ENCODE assay signal across 11 cellular contexts in the genomic region with DNA sequence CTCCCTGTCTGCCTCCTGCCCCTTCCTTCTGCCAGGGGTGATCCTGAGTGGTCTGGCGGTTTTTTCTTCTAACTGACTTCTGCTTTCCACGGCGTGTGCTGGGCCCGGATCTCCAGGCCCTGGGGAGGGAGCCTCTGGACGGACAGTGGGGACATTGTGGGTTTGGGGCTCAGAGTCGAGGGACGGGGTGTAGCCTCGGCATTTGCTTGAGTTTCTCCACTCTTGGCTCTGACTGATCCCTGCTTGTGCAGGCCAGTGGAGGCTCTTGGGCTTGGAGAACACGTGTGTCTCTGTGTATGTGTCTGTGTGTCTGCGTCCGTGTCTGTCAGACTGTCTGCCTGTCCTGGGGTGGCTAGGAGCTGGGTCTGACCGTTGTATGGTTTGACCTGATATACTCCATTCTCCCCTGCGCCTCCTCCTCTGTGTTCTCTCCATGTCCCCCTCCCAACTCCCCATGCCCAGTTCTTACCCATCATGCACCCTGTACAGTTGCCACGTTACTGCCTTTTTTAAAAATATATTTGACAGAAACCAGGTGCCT. TPM values are rescaled to one million over a fixed set of nuclear protein-coding genes. Genes with fewer than 3 reads are reported as not detected.
DNase-seq lines count a peak whose midpoint lies in the region; ATAC-seq and TF ChIP-seq lines count a peak whose summit lies in the region.
"Had no signal": no experiment of that assay in that cellular context is flagged by ENCODE, and none has a peak within 500 bp of the region (broad histone marks: within the 10 kb centered on the region; RNA-seq: fewer than 3 reads in every experiment).

No MANE protein-coding gene starts in this region.

- H3K27me3 ChIP-seq in dorsolateral prefrontal cortex (no peaks in the 10 kb centered on the region), muscle layer of colon (ENCODE audit: control insufficient read depth in 1 of 2, insufficient read depth in 2 of 2, low read length in 2 of 2) (no peaks in the 10 kb centered on the region), tibial artery (no peaks in the 10 kb centered on the region)

- intact Hi-C loops in dorsolateral prefrontal cortex (cut with DNase I) (loop anchor here (1.0 to 10.0 kb wide), 3 partner anchors 61 to 139 kb away; no protein-coding TSS in a partner anchor), tibial artery (cut with DNase I; ENCODE audit: low total_unique reads) (loop anchor here (5.0 kb wide), 1 partner anchor 61 kb away; no protein-coding TSS in a partner anchor)

- H3K9me3 Mint-ChIP-seq in T-helper 2 cell treated with Interferon-gamma antibody and Interleukin-4, amounts not matched to agents 5 μg/mL and 100 μg/mL, for 36 hours, result no peaks in the 10 kb centered on the region

- peak overlapping the region; percentile 27 for H3K27ac Mint-ChIP-seq in T-helper 2 cell treated with Interferon-gamma antibody and Interleukin-4, amounts not matched to agents 5 μg/mL and 100 μg/mL, for 36 hours

- ATAC-seq in GM18505 (IDR thresholded peaks at IDR 0.05; ENCODE audit: unreplicated experiment), result no peak

- no peak for TF ChIP-seq POLR2A in GM18505 (IDR thresholded peaks at IDR 0.05; ENCODE audit: borderline replicate concordance, extremely low read depth, insufficient read depth, insufficient read length)

- peak overlapping the region in 6 of 59 donors; percentile 3 to 38 (median 18) for H3K4me3 ChIP-seq in dorsolateral prefrontal cortex
- H3K4me3 ChIP-seq in muscle layer of colon (ENCODE audit: low read depth in 1 of 2, low read length in 2 of 2), result no peak overlapping the region
- H3K4me3 ChIP-seq in tibial artery, result no peak overlapping the region

- H3K9me3 ChIP-seq in muscle layer of colon (ENCODE audit: low read length) (no peaks in the 10 kb centered on the region), tibial artery (no peaks in the 10 kb centered on the region)

- no peaks in the 10 kb centered on the region for H3K27me3 Mint-ChIP-seq in T-helper 2 cell treated with Interferon-gamma antibody and Interleukin-4, amounts not matched to agents 5 μg/mL and 100 μg/mL, for 36 hours (ENCODE audit: low read depth)

- H3K36me3 ChIP-seq in muscle layer of colon (ENCODE audit: insufficient read depth, low read length), result peaks cover 57% of the 10 kb centered on the region
- H3K36me3 ChIP-seq in tibial artery, result peaks cover 39 to 48% (median 45%) of the 10 kb centered on the region in 3 donors

- peaks cover 14% of the 10 kb centered on the region for H3K36me3 Mint-ChIP-seq in T-helper 2 cell treated with Interferon-gamma antibody and Interleukin-4, amounts not matched to agents 5 μg/mL and 100 μg/mL, for 36 hours (ENCODE audit: low read depth)

- H3K4me3 Mint-ChIP-seq in T-helper 2 cell treated with Interferon-gamma antibody and Interleukin-4, amounts not matched to agents 5 μg/mL and 100 μg/mL, for 36 hours, result no peak overlapping the region

- peaks cover 10% of the 10 kb centered on the region for H3K4me1 Mint-ChIP-seq in T-helper 2 cell treated with Interferon-gamma antibody and Interleukin-4, amounts not matched to agents 5 μg/mL and 100 μg/mL, for 36 hours (ENCODE audit: low read depth)

- TF ChIP-seq CTCF in dorsolateral prefrontal cortex (IDR thresholded peaks at IDR 0.05 in 54 of 56, conservative IDR thresholded peaks at IDR 0.05 in 2 of 56; ENCODE audit: low read depth in 1 of 56, partially characterized antibody in 56 of 56), result no peak
- no peak for TF ChIP-seq CTCF in tibial artery (IDR thresholded peaks at IDR 0.05)

- peak overlapping the region; percentile 24 for H3K9ac ChIP-seq in muscle layer of colon (ENCODE audit: low read length)

- H3K4me1 ChIP-seq in muscle layer of colon (ENCODE audit: insufficient read depth, low read length) (peaks cover 88% of the 10 kb centered on the region), tibial artery (peaks cover 0 to 73% (median 51%) of the 10 kb centered on the region in 4 donors)

- no peak for DNase-seq in T-helper 2 cell treated with Interferon-gamma antibody and Interleukin-4, amounts not matched to agents 5 μg/mL and 100 μg/mL, for 36 hours (ENCODE audit: low spot score)
- DNase-seq in T-helper 2 cell, result no peak
- peak in 3 of 10 donors; percentile 18 to 43 (median 39) for DNase-seq in dorsolateral prefrontal cortex
- DNase-seq in tibial artery, result no peak
- DNase-seq in superior temporal gyrus (ENCODE audit: extremely low spot score), result no peak
- DNase-seq in NCI-H2029 treated with DMSO at 0.1 percent for 48 hours (lab: John Stamatoyannopoulos, UW), result no peak
- DNase-seq: NCI-H187 had no signal

- H3K27ac ChIP-seq in dorsolateral prefrontal cortex (peak overlapping the region; percentile 7 to 90 (median 83)), muscle layer of colon (ENCODE audit: low read depth, low read length) (peak overlapping the region; percentile 72), tibial artery (peak overlapping the region; percentile 84 to 94)

RNA-seq across cellular contexts. Expression of gene SLC29A1, which starts 10.2 kb away (rescaled TPM):
- 10 to 100 TPM; 22.4 to 79.8 (median 47.2) TPM for total RNA-seq in dorsolateral prefrontal cortex

RNA-seq across cellular contexts. Expression of gene HSP90AB1, which starts 13.3 kb away (rescaled TPM):
- total RNA-seq in dorsolateral prefrontal cortex, result 1,000 to 10,000 TPM in 53 of 120 experiments, 100 to 1,000 TPM in 67; 482 to 1,543 (median 963) TPM

RNA-seq across cellular contexts. Expression of gene MYMX, which starts 16.9 kb away (rescaled TPM):
- not detected for total RNA-seq in dorsolateral prefrontal cortex
- total RNA-seq: A172; activated CD8-positive, alpha-beta memory T cell treated with anti-CD3 and anti-CD28 coated beads for 36 hours had no signal

RNA-seq across cellular contexts. Expression of gene SLC35B2, which starts 23.7 kb away (rescaled TPM):
- total RNA-seq in dorsolateral prefrontal cortex, result 10 to 100 TPM in 119 of 120 experiments, 1 to 10 TPM in 1; 9.6 to 55.6 (median 23.9) TPM

RNA-seq across cellular contexts. Expression of gene NFKBIE, which starts 31.7 kb away (rescaled TPM):
- total RNA-seq in dorsolateral prefrontal cortex, result 10 to 100 TPM in 13 of 120 experiments, 1 to 10 TPM in 107; 2.9 to 14.4 (median 7.5) TPM
